10 cellular contexts compared by ENCODE assay signal in genomic region chr3:107662109-107662477, GRCh38.
DNase-seq lines count a peak whose midpoint lies in the region; ATAC-seq and TF ChIP-seq lines count a peak whose summit lies in the region.
"Had no signal": no experiment of that assay in that cellular context is flagged by ENCODE, and none has a peak within 500 bp of the region (broad histone marks: within the 10 kb centered on the region; RNA-seq: fewer than 3 reads in every experiment).

No MANE protein-coding gene starts in this region.

- no peak overlapping the region for H3K4me3 Mint-ChIP-seq in endothelial cell (ENCODE audit: unreplicated experiment)

- H3K4me1 Mint-ChIP-seq in endothelial cell (ENCODE audit: unreplicated experiment), result peaks cover 29% of the 10 kb centered on the region

- H3K9me3 Mint-ChIP-seq in endothelial cell (ENCODE audit: unreplicated experiment), result no peaks in the 10 kb centered on the region

- TF ChIP-seq CTCF in AG10803 (conservative IDR thresholded peaks at IDR 0.05; ENCODE audit: low read length) (no peak), endothelial cell (IDR thresholded peaks at IDR 0.05; ENCODE audit: unreplicated experiment) (no peak)

- H3K27me3 Mint-ChIP-seq in endothelial cell (ENCODE audit: unreplicated experiment), result peaks cover 3% of the 10 kb centered on the region

- H3K27ac Mint-ChIP-seq in endothelial cell (ENCODE audit: unreplicated experiment), result peak overlapping the region; percentile 44

- no peaks in the 10 kb centered on the region for H3K36me3 Mint-ChIP-seq in endothelial cell (ENCODE audit: low read depth, unreplicated experiment)

- H3K4me3 ChIP-seq in AG10803 (ENCODE audit: low read length), result peak overlapping the region; percentile 43

- DNase-seq in AG10803 (ENCODE audit: low read depth) (peak; percentile 78), M059J (ENCODE audit: low read depth) (peak; percentile 56), endothelial cell (ENCODE audit: low spot score) (no peak), myocyte (ENCODE audit: low read depth) (peak; percentile 55), cerebellum (ENCODE audit: low spot score) (no peak), NCI-H748 (lab: John Stamatoyannopoulos, UW; ENCODE audit: unreplicated experiment) (no peak)
- DNase-seq: DMS79 treated with DMSO at 0.1 percent for 48 hours, retina had no signal

- ATAC-seq in HG03520 (IDR thresholded peaks at IDR 0.05; ENCODE audit: unreplicated experiment), result no peak
- ATAC-seq in GM18870 (IDR thresholded peaks at IDR 0.05; ENCODE audit: unreplicated experiment), result no peak

Comparison
In these comparisons a context has a peak if more than half of its experiments do, and no peak if none do; other contexts are left out.
1. DNase-seq: peak in AG10803 (single experiment), M059J (single experiment) and myocyte (single experiment); none in endothelial cell (single experiment), cerebellum (single experiment) and NCI-H748 (single experiment).